ENCODE assay signal across 14 cellular contexts in genomic region chr11:19508166-19508565, GRCh38.
DNase-seq lines count a peak whose midpoint lies in the region; ATAC-seq and TF ChIP-seq lines count a peak whose summit lies in the region.
"Had no signal": no experiment of that assay in that cellular context is flagged by ENCODE, and none has a peak within 500 bp of the region (broad histone marks: within the 10 kb centered on the region; RNA-seq: fewer than 3 reads in every experiment).

No MANE protein-coding gene starts in this region.

- DNase-seq in EL (peak; percentile 45), fibroblast of mammary gland (ENCODE audit: low read depth) (peak; percentile 85), omental fat pad (ENCODE audit: low spot score) (peak; percentile 41)
- no peak for DNase-seq in effector CD4-positive, alpha-beta T cell
- DNase-seq in activated CD4-positive, alpha-beta T cell treated with anti-CD3 and anti-CD28 coated beads, Interleukin-2, amount 10 ng/mL, durations not matched to agents 24 days and 14 days, result no peak
- DNase-seq in CD4-positive, alpha-beta T cell, result no peak
- DNase-seq: activated CD4-positive, alpha-beta T cell treated with anti-CD3 and anti-CD28 coated beads, Interleukin-2, amount 10 ng/mL, durations not matched to agents 7 days and 5 days; aorta; NCI-H2029 treated with DMSO at 0.1 percent for 48 hours; NK-92 treated with Interleukin-12 subunit alpha and Interleukin-12 subunit beta, amount 100 ng/mL, for 24 hours; stimulated activated naive CD8-positive, alpha-beta T cell treated with anti-CD3 and anti-CD28 coated beads, Interleukin-15, Interleukin-2, amounts not matched to agents 100 U/mL and 50 U/mL, for 24 hours had no signal

- CTCF ChIA-PET in CD4-positive, alpha-beta T cell (lab: Charles Lee), result no interaction called here

- intact Hi-C loops in activated CD4-positive, alpha-beta T cell treated with anti-CD3 and anti-CD28 coated beads, Interleukin-2, amount 10 ng/mL, durations not matched to agents 24 days and 14 days (cut with micrococcal nuclease), result no loop called here
- intact Hi-C loops in CD4-positive, alpha-beta T cell (cut with DNase I, micrococcal nuclease), result no loop called here

- no peaks in the 10 kb centered on the region for H3K36me3 Mint-ChIP-seq in activated CD4-positive, alpha-beta T cell treated with anti-CD3 and anti-CD28 coated beads, Interleukin-2, amount 10 ng/mL, durations not matched to agents 24 days and 14 days (ENCODE audit: low read depth)
- no peaks in the 10 kb centered on the region for H3K36me3 Mint-ChIP-seq in CD4-positive, alpha-beta T cell (ENCODE audit: low read depth)

- no peaks in the 10 kb centered on the region for H3K9me3 ChIP-seq in CD4-positive, alpha-beta T cell (ENCODE audit: control insufficient read depth, low read length)

- no peak overlapping the region for H3K27ac Mint-ChIP-seq in activated CD4-positive, alpha-beta T cell treated with anti-CD3 and anti-CD28 coated beads, Interleukin-2, amount 10 ng/mL, durations not matched to agents 24 days and 14 days
- no peak overlapping the region for H3K27ac Mint-ChIP-seq in CD4-positive, alpha-beta T cell
- H3K27ac Mint-ChIP-seq: activated CD4-positive, alpha-beta T cell treated with anti-CD3 and anti-CD28 coated beads, Interleukin-2, amount 10 ng/mL, durations not matched to agents 7 days and 5 days had no signal

- TF ChIP-seq CTCF in fibroblast of mammary gland (conservative IDR thresholded peaks at IDR 0.05; ENCODE audit: control insufficient read depth, insufficient read depth, low read depth, low read length) (no peak), omental fat pad (IDR thresholded peaks at IDR 0.05) (no peak)
- no peak for TF ChIP-seq CTCF in CD4-positive, alpha-beta T cell (IDR thresholded peaks at IDR 0.05)

- H3K27me3 ChIP-seq in CD4-positive, alpha-beta T cell (ENCODE audit: control insufficient read depth, insufficient read depth, low read length), result peaks cover 12% of the 10 kb centered on the region

- H3K27me3 Mint-ChIP-seq in activated CD4-positive, alpha-beta T cell treated with anti-CD3 and anti-CD28 coated beads, Interleukin-2, amount 10 ng/mL, durations not matched to agents 24 days and 14 days, result peaks cover 4% of the 10 kb centered on the region
- peaks cover 39% of the 10 kb centered on the region for H3K27me3 Mint-ChIP-seq in CD4-positive, alpha-beta T cell

- no peaks in the 10 kb centered on the region for H3K4me1 Mint-ChIP-seq in activated CD4-positive, alpha-beta T cell treated with anti-CD3 and anti-CD28 coated beads, Interleukin-2, amount 10 ng/mL, durations not matched to agents 24 days and 14 days
- no peaks in the 10 kb centered on the region for H3K4me1 Mint-ChIP-seq in CD4-positive, alpha-beta T cell (ENCODE audit: low read depth)
- H3K4me1 Mint-ChIP-seq: activated CD4-positive, alpha-beta T cell treated with anti-CD3 and anti-CD28 coated beads, Interleukin-2, amount 10 ng/mL, durations not matched to agents 7 days and 5 days had no signal

- no peak overlapping the region for H3K4me3 Mint-ChIP-seq in activated CD4-positive, alpha-beta T cell treated with anti-CD3 and anti-CD28 coated beads, Interleukin-2, amount 10 ng/mL, durations not matched to agents 24 days and 14 days
- H3K4me3 Mint-ChIP-seq in CD4-positive, alpha-beta T cell, result no peak overlapping the region
- H3K4me3 Mint-ChIP-seq: activated CD4-positive, alpha-beta T cell treated with anti-CD3 and anti-CD28 coated beads, Interleukin-2, amount 10 ng/mL, durations not matched to agents 7 days and 5 days had no signal

- no peak overlapping the region for H3K27ac ChIP-seq in CD4-positive, alpha-beta T cell (ENCODE audit: low read depth, low read length)
- H3K27ac ChIP-seq: C4-2B had no signal

- no peaks in the 10 kb centered on the region for H3K9me3 Mint-ChIP-seq in activated CD4-positive, alpha-beta T cell treated with anti-CD3 and anti-CD28 coated beads, Interleukin-2, amount 10 ng/mL, durations not matched to agents 24 days and 14 days
- no peaks in the 10 kb centered on the region for H3K9me3 Mint-ChIP-seq in CD4-positive, alpha-beta T cell
- H3K9me3 Mint-ChIP-seq: activated CD4-positive, alpha-beta T cell treated with anti-CD3 and anti-CD28 coated beads, Interleukin-2, amount 10 ng/mL, durations not matched to agents 7 days and 5 days had no signal

- no peak overlapping the region for H3K4me3 ChIP-seq in fibroblast of mammary gland (ENCODE audit: control insufficient read depth, low read depth, low read length)

- peak; percentile 76 for ATAC-seq in omental fat pad (ENCODE audit: low FRiP score)
- ATAC-seq in GM21576 (IDR thresholded peaks at IDR 0.05; ENCODE audit: unreplicated experiment), result no peak
- ATAC-seq in CD4-positive, alpha-beta T cell (ENCODE audit: poor library complexity), result no peak
- ATAC-seq: stimulated activated naive CD8-positive, alpha-beta T cell treated with anti-CD3 and anti-CD28 coated beads, Interleukin-15, Interleukin-2, amounts not matched to agents 100 U/mL and 50 U/mL, for 24 hours had no signal

- POLR2A ChIA-PET in CD4-positive, alpha-beta T cell (lab: Charles Lee), result no interaction called here

TF ChIP-seq in PFSK-1, 5 proteins besides CTCF, POLR2A, EP300 and RAD21:
- peak; percentile 15; the same call in 1 of the 2 replicates for TF ChIP-seq TAF1 (IDR thresholded peaks at IDR 0.05; ENCODE audit: borderline replicate concordance, insufficient read depth, low read length)
- TF ChIP-seq, protein P1, sequence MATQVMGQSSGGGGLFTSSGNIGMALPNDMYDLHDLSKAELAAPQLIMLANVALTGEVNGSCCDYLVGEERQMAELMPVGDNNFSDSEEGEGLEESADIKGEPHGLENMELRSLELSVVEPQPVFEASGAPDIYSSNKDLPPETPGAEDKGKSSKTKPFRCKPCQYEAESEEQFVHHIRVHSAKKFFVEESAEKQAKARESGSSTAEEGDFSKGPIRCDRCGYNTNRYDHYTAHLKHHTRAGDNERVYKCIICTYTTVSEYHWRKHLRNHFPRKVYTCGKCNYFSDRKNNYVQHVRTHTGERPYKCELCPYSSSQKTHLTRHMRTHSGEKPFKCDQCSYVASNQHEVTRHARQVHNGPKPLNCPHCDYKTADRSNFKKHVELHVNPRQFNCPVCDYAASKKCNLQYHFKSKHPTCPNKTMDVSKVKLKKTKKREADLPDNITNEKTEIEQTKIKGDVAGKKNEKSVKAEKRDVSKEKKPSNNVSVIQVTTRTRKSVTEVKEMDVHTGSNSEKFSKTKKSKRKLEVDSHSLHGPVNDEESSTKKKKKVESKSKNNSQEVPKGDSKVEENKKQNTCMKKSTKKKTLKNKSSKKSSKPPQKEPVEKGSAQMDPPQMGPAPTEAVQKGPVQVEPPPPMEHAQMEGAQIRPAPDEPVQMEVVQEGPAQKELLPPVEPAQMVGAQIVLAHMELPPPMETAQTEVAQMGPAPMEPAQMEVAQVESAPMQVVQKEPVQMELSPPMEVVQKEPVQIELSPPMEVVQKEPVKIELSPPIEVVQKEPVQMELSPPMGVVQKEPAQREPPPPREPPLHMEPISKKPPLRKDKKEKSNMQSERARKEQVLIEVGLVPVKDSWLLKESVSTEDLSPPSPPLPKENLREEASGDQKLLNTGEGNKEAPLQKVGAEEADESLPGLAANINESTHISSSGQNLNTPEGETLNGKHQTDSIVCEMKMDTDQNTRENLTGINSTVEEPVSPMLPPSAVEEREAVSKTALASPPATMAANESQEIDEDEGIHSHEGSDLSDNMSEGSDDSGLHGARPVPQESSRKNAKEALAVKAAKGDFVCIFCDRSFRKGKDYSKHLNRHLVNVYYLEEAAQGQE (IDR thresholded peaks at IDR 0.05; ENCODE audit: insufficient read depth in 1 of 2, low read depth in 2 of 2, low read length in 2 of 2), result peak in 1 of 2 experiments; percentile 82; a peak in 2 of 4 replicates
- peak; percentile 68; the same call in 1 of the 2 replicates for TF ChIP-seq SIN3A (IDR thresholded peaks at IDR 0.05; ENCODE audit: borderline replicate concordance, insufficient read depth, low read length)
- TF ChIP-seq FOXP2 (optimal IDR thresholded peaks at IDR 0.05; ENCODE audit: borderline replicate concordance, extremely low read depth, extremely low read length, insufficient read depth), result peak; percentile 18
- TF ChIP-seq POLR2AphosphoS5 (IDR thresholded peaks at IDR 0.05; ENCODE audit: low read depth, low read length), result no peak

Comparison
In these comparisons a context has a peak if more than half of its experiments do, and no peak if none do; other contexts are left out.
1. DNase-seq: peak in EL (single experiment), fibroblast of mammary gland (single experiment) and omental fat pad (single experiment); none in effector CD4-positive, alpha-beta T cell (single experiment), activated CD4-positive, alpha-beta T cell treated with anti-CD3 and anti-CD28 coated beads, Interleukin-2, amount 10 ng/mL, durations not matched to agents 24 days and 14 days (single experiment) and CD4-positive, alpha-beta T cell (0 of 10).